In genomic region chr14:93959239-93960107, GRCh38 we compare ENCODE assay signal across 9 cellular contexts. TPM values are rescaled to one million over a fixed set of nuclear protein-coding genes. Genes with fewer than 3 reads are reported as not detected.
DNase-seq lines count a peak whose midpoint lies in the region; ATAC-seq and TF ChIP-seq lines count a peak whose summit lies in the region.
"Had no signal": no experiment of that assay in that cellular context is flagged by ENCODE, and none has a peak within 500 bp of the region (broad histone marks: within the 10 kb centered on the region; RNA-seq: fewer than 3 reads in every experiment).

No MANE protein-coding gene starts in this region.

- H3K4me1 Mint-ChIP-seq in chondrocyte (ENCODE audit: low read depth) = peaks cover 21% of the 10 kb centered on the region
- H3K4me1 Mint-ChIP-seq in mesothelial cell of epicardium = peaks cover 20% of the 10 kb centered on the region
- peaks cover 99% of the 10 kb centered on the region for H3K4me1 Mint-ChIP-seq in stimulated activated memory B cell treated with anti-CD40 and anti-IgM and Interleukin-4, amounts not matched to agents 10 μg/mL and 1 μg/mL and 100 μg/mL, for 72 hours

- H3K36me3 Mint-ChIP-seq in chondrocyte (ENCODE audit: low read depth) (peaks cover 3% of the 10 kb centered on the region), mesothelial cell of epicardium (no peaks in the 10 kb centered on the region)
- no peaks in the 10 kb centered on the region for H3K36me3 Mint-ChIP-seq in stimulated activated memory B cell treated with anti-CD40 and anti-IgM and Interleukin-4, amounts not matched to agents 10 μg/mL and 1 μg/mL and 100 μg/mL, for 72 hours

- TF ChIP-seq CTCF in chondrocyte (IDR thresholded peaks at IDR 0.05) = no peak
- TF ChIP-seq CTCF in mesothelial cell of epicardium (IDR thresholded peaks at IDR 0.05; ENCODE audit: unreplicated experiment) = no peak

- peaks cover 14% of the 10 kb centered on the region for H3K27me3 Mint-ChIP-seq in chondrocyte (ENCODE audit: low read depth)
- no peaks in the 10 kb centered on the region for H3K27me3 Mint-ChIP-seq in mesothelial cell of epicardium (ENCODE audit: low read depth)
- H3K27me3 Mint-ChIP-seq in stimulated activated memory B cell treated with anti-CD40 and anti-IgM and Interleukin-4, amounts not matched to agents 10 μg/mL and 1 μg/mL and 100 μg/mL, for 72 hours = no peaks in the 10 kb centered on the region

- H3K27ac Mint-ChIP-seq in chondrocyte (ENCODE audit: unreplicated experiment) (peak overlapping the region; percentile 60), mesothelial cell of epicardium (peak overlapping the region; percentile 80)
- peak overlapping the region; percentile 92 for H3K27ac Mint-ChIP-seq in stimulated activated memory B cell treated with anti-CD40 and anti-IgM and Interleukin-4, amounts not matched to agents 10 μg/mL and 1 μg/mL and 100 μg/mL, for 72 hours

- peak; percentile 76 for ATAC-seq in GM21723 (IDR thresholded peaks at IDR 0.05; ENCODE audit: unreplicated experiment)
- ATAC-seq in activated CD4-positive, CD25-positive, alpha-beta regulatory T cell treated with anti-CD3 and anti-CD28 coated beads, Interleukin-2, amount 50 U/mL, for 24 hours = peak; percentile 73 to 76
- ATAC-seq in stimulated activated memory B cell treated with anti-CD40 and anti-IgM and Interleukin-4, amounts not matched to agents 10 μg/mL and 1 μg/mL and 100 μg/mL, for 72 hours = peak; percentile 87

- H3K4me3 Mint-ChIP-seq in chondrocyte (ENCODE audit: unreplicated experiment) (no peak overlapping the region), mesothelial cell of epicardium (no peak overlapping the region)
- H3K4me3 Mint-ChIP-seq in stimulated activated memory B cell treated with anti-CD40 and anti-IgM and Interleukin-4, amounts not matched to agents 10 μg/mL and 1 μg/mL and 100 μg/mL, for 72 hours = peak overlapping the region; percentile 70

- DNase-seq in EH (ENCODE audit: low read depth) (peak; percentile 93), HuH-7.5 (ENCODE audit: low spot score) (peak; percentile 78), chondrocyte (ENCODE audit: low spot score) (no peak), mesothelial cell of epicardium (ENCODE audit: low spot score in 2 of 2, unreplicated experiment in 2 of 2) (peak; percentile 42 to 63), GF-D8 (lab: John Stamatoyannopoulos, UW) (no peak)

- H3K9me3 Mint-ChIP-seq in chondrocyte (ENCODE audit: low read depth) (no peaks in the 10 kb centered on the region), mesothelial cell of epicardium (no peaks in the 10 kb centered on the region)
- H3K9me3 Mint-ChIP-seq in stimulated activated memory B cell treated with anti-CD40 and anti-IgM and Interleukin-4, amounts not matched to agents 10 μg/mL and 1 μg/mL and 100 μg/mL, for 72 hours = no peaks in the 10 kb centered on the region

RNA-seq across cellular contexts. Expression of gene ASB2, which starts 16.9 kb away (rescaled TPM):
- 0.67 to 1.2 TPM in 2 of 3 replicates, not detected in the other for total RNA-seq in chondrocyte
- 1.2 to 1.9 TPM (median 1.5 TPM) in 3 replicates for total RNA-seq in mesothelial cell of epicardium
- total RNA-seq: dermis microvascular lymphatic vessel endothelial cell had no signal

RNA-seq across cellular contexts. Expression of gene FAM181A, which starts 32.3 kb away (rescaled TPM):
- total RNA-seq in chondrocyte (not detected in 3 replicates), mesothelial cell of epicardium (not detected in 3 replicates)
- total RNA-seq: dermis microvascular lymphatic vessel endothelial cell had no signal

RNA-seq across cellular contexts. Expression of gene CCDC197, which starts 37.6 kb away (rescaled TPM):
- total RNA-seq in chondrocyte = not detected in 3 replicates
- not detected in 3 replicates for total RNA-seq in mesothelial cell of epicardium
- total RNA-seq: dermis microvascular lymphatic vessel endothelial cell had no signal

Comparison
In these comparisons a context has a peak if more than half of its experiments do, and no peak if none do; other contexts are left out.
1. DNase-seq: peak in EH (single experiment), HuH-7.5 (single experiment) and mesothelial cell of epicardium (2 of 2); none in chondrocyte (single experiment) and GF-D8 (single experiment).
2. Peak in every context shown above with its lines, with median percentiles within 50 percentile points of each other: ATAC-seq and H3K27ac Mint-ChIP-seq.